10 cellular contexts compared by ENCODE assay signal in the genomic region with DNA sequence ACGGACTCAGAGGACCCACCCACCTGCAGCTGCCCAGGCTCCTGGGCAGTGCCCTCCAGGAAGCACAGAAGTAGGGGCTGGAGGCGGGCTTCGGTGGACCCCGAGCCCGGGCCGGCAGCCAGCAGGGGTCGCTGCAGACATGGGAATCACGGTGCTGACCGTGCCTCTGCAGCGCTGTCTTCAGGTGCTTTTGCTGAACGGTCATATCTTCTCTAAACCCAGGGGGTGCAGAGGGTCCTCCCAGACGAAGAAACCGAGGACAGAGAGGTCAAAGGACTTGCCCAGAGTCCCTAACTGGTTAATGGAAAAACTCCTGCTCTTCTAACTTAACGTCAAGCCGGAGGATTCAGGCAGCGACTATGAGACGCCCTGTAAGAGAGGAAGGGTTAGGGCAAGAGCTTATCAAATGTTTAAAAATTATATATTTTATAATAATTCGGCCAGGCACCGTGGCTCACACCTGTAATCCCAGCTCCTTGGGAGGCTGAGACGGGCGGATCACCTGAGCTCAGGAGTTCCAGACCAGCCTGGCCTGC. TPM values are rescaled to one million over a fixed set of nuclear protein-coding genes. Genes with fewer than 3 reads are reported as not detected.
DNase-seq lines count a peak whose midpoint lies in the region; ATAC-seq and TF ChIP-seq lines count a peak whose summit lies in the region.
"Had no signal": no experiment of that assay in that cellular context is flagged by ENCODE, and none has a peak within 500 bp of the region (broad histone marks: within the 10 kb centered on the region; RNA-seq: fewer than 3 reads in every experiment).

No MANE protein-coding gene starts in this region.

- no peak overlapping the region for H3K27ac Mint-ChIP-seq in activated naive CD8-positive, alpha-beta T cell treated with anti-CD3 and anti-CD28 coated beads, Interleukin-2, amount 10 ng/mL, durations not matched to agents 7 days and 5 days

- CTCF ChIA-PET in GM10248 (lab: Yijun Ruan, JAX), result interaction anchor here (0.7 to 4.8 kb wide), 41 partner anchors 8 to 493 kb away, joined by 3 to 44 read pairs (median 4); partner anchors contain the start of gene PYCR2

- H3K9me3 Mint-ChIP-seq in activated naive CD8-positive, alpha-beta T cell treated with anti-CD3 and anti-CD28 coated beads, Interleukin-2, amount 10 ng/mL, durations not matched to agents 7 days and 5 days, result no peaks in the 10 kb centered on the region

- H3K4me1 Mint-ChIP-seq in activated naive CD8-positive, alpha-beta T cell treated with anti-CD3 and anti-CD28 coated beads, Interleukin-2, amount 10 ng/mL, durations not matched to agents 7 days and 5 days, result peaks cover 4% of the 10 kb centered on the region

- intact Hi-C loops in left colon (cut with DNase I, micrococcal nuclease), result no loop called here

- peaks cover 8% of the 10 kb centered on the region for H3K27me3 Mint-ChIP-seq in activated naive CD8-positive, alpha-beta T cell treated with anti-CD3 and anti-CD28 coated beads, Interleukin-2, amount 10 ng/mL, durations not matched to agents 7 days and 5 days

- no peaks in the 10 kb centered on the region for H3K36me3 Mint-ChIP-seq in activated naive CD8-positive, alpha-beta T cell treated with anti-CD3 and anti-CD28 coated beads, Interleukin-2, amount 10 ng/mL, durations not matched to agents 7 days and 5 days

- POLR2A ChIA-PET in GM10248 (lab: Yijun Ruan, JAX), result no interaction called here
- POLR2A ChIA-PET in activated naive CD8-positive, alpha-beta T cell treated with anti-CD3 and anti-CD28 coated beads, Interleukin-2, amount 10 ng/mL, durations not matched to agents 7 days and 5 days (lab: Charles Lee), result interaction anchor here (0.8 kb wide), 1 partner anchor 17 kb away, joined by 3 read pairs; no protein-coding TSS in a partner anchor

- ATAC-seq in HG02678 (IDR thresholded peaks at IDR 0.05; ENCODE audit: unreplicated experiment), result peak; percentile 84
- peak; percentile 88 for ATAC-seq in SK-N-SH treated with all-trans-retinoic acid at 6 μM for 48 hours
- ATAC-seq in activated naive CD8-positive, alpha-beta T cell treated with anti-CD3 and anti-CD28 coated beads, Interleukin-2, amount 10 ng/mL, durations not matched to agents 7 days and 5 days (ENCODE audit: low read depth), result peak; percentile 76
- peak; percentile 93 for ATAC-seq in left colon

- DNase-seq in GM10248 (ENCODE audit: extremely low spot score) (peak; percentile 82), left colon (peak in 1 of 2 donors; percentile 85), UCSD-AML1 (lab: John Stamatoyannopoulos, UW; ENCODE audit: unreplicated experiment) (no peak), NCI-H345 treated with DMSO at 0.1 percent for 48 hours (lab: John Stamatoyannopoulos, UW; ENCODE audit: unreplicated experiment) (no peak)
- peak; percentile 81 for DNase-seq in activated naive CD8-positive, alpha-beta T cell treated with anti-CD3 and anti-CD28 coated beads, Interleukin-2, amount 10 ng/mL, durations not matched to agents 7 days and 5 days
- peak; percentile 48 to 56 for DNase-seq in stimulated activated CD8-positive, alpha-beta memory T cell treated with anti-CD3 and anti-CD28 coated beads, Interleukin-15, amount 100 ng/mL, for 48 hours (ENCODE audit: low read depth in 2 of 2)

- peak; percentile 84 for TF ChIP-seq CTCF in GM10248 (IDR thresholded peaks at IDR 0.05; ENCODE audit: control extremely low read depth, extremely low read depth, low read depth, missing control alignments)

- H3K4me3 Mint-ChIP-seq in activated naive CD8-positive, alpha-beta T cell treated with anti-CD3 and anti-CD28 coated beads, Interleukin-2, amount 10 ng/mL, durations not matched to agents 7 days and 5 days, result no peak overlapping the region

TF ChIP-seq in SK-N-SH treated with all-trans-retinoic acid at 6 μM for 48 hours, 23 proteins besides CTCF, POLR2A, EP300 and RAD21:
- TF ChIP-seq ESRRG (CRISPR knock-in tag; IDR thresholded peaks at IDR 0.05) (no peak), TCF4 (CRISPR knock-in tag; IDR thresholded peaks at IDR 0.05; ENCODE audit: borderline replicate concordance) (no peak), GLIS3 (CRISPR knock-in tag; IDR thresholded peaks at IDR 0.05) (no peak), ZFP3 (CRISPR knock-in tag; IDR thresholded peaks at IDR 0.05) (no peak), SNAI2 (CRISPR knock-in tag; IDR thresholded peaks at IDR 0.05) (no peak), ZNF8 (CRISPR knock-in tag; IDR thresholded peaks at IDR 0.05) (no peak), OSR1 (CRISPR knock-in tag; IDR thresholded peaks at IDR 0.05) (no peak), CSDC2 (CRISPR knock-in tag; IDR thresholded peaks at IDR 0.05) (no peak)
- TF ChIP-seq, protein P1, sequence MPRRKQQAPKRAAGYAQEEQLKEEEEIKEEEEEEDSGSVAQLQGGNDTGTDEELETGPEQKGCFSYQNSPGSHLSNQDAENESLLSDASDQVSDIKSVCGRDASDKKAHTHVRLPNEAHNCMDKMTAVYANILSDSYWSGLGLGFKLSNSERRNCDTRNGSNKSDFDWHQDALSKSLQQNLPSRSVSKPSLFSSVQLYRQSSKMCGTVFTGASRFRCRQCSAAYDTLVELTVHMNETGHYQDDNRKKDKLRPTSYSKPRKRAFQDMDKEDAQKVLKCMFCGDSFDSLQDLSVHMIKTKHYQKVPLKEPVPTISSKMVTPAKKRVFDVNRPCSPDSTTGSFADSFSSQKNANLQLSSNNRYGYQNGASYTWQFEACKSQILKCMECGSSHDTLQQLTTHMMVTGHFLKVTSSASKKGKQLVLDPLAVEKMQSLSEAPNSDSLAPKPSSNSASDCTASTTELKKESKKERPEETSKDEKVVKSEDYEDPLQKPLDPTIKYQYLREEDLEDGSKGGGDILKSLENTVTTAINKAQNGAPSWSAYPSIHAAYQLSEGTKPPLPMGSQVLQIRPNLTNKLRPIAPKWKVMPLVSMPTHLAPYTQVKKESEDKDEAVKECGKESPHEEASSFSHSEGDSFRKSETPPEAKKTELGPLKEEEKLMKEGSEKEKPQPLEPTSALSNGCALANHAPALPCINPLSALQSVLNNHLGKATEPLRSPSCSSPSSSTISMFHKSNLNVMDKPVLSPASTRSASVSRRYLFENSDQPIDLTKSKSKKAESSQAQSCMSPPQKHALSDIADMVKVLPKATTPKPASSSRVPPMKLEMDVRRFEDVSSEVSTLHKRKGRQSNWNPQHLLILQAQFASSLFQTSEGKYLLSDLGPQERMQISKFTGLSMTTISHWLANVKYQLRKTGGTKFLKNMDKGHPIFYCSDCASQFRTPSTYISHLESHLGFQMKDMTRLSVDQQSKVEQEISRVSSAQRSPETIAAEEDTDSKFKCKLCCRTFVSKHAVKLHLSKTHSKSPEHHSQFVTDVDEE (CRISPR knock-in tag; IDR thresholded peaks at IDR 0.05), result no peak
TF ChIP-seq in SK-N-SH treated with all-trans-retinoic acid at 6 μM for 48 hours: peak in this region for 0.

RNA-seq across cellular contexts. Expression of gene LEFTY2, which starts 21.5 kb away (rescaled TPM):
- not detected for total RNA-seq in activated naive CD8-positive, alpha-beta T cell treated with anti-CD3 and anti-CD28 coated beads, Interleukin-2, amount 10 ng/mL, durations not matched to agents 7 days and 5 days
- total RNA-seq in left colon, result 10 to 100 TPM in 1 of 2 donors, under 1 TPM in 1; 0.36 to 74.3 TPM
- total RNA-seq: M059J, renal cortical epithelial cell had no signal

RNA-seq across cellular contexts. Expression of gene SDE2, which starts 36.6 kb away (rescaled TPM):
- total RNA-seq in activated naive CD8-positive, alpha-beta T cell treated with anti-CD3 and anti-CD28 coated beads, Interleukin-2, amount 10 ng/mL, durations not matched to agents 7 days and 5 days, result 10 to 100 TPM; 17.2 to 18.5 TPM
- total RNA-seq in left colon, result 10 to 100 TPM; 16.2 to 16.4 TPM

RNA-seq across cellular contexts. Expression of gene PYCR2, which starts 38.5 kb away (rescaled TPM):
- total RNA-seq in activated naive CD8-positive, alpha-beta T cell treated with anti-CD3 and anti-CD28 coated beads, Interleukin-2, amount 10 ng/mL, durations not matched to agents 7 days and 5 days, result 100 to 1,000 TPM; 118 to 125 TPM
- total RNA-seq in left colon, result 10 to 100 TPM; 34.8 to 42.3 TPM

Comparison
In these comparisons a context has a peak if more than half of its experiments do, and no peak if none do; other contexts are left out.
1. DNase-seq: peak in GM10248 (single experiment), activated naive CD8-positive, alpha-beta T cell treated with anti-CD3 and anti-CD28 coated beads, Interleukin-2, amount 10 ng/mL, durations not matched to agents 7 days and 5 days (single experiment) and stimulated activated CD8-positive, alpha-beta memory T cell treated with anti-CD3 and anti-CD28 coated beads, Interleukin-15, amount 100 ng/mL, for 48 hours (2 of 2); none in UCSD-AML1 (single experiment) and NCI-H345 treated with DMSO at 0.1 percent for 48 hours (single experiment).
2. Peak in every context shown above with its lines, with median percentiles within 50 percentile points of each other: ATAC-seq.